11 cellular contexts compared by ENCODE assay signal in the genomic region with DNA sequence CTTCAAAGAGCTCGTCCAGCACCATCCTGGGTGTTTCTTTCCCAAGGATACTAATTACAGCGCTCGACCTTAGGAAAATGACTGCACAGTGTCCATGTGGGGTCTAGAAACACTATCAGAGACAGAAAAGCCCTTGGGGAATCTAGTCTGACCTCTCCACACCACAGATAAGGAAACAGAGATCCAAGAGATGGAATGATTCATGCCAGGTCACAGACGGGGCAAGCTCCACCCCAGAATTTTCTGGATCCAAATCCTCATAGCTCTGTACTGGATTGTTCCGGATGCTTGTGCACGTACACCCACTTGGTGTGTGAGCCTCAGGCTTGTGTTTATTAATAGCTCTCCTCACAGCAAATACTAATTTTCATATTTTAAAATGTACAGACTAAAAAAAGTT. TPM values are rescaled to one million over a fixed set of nuclear protein-coding genes. Genes with fewer than 3 reads are reported as not detected.
DNase-seq lines count a peak whose midpoint lies in the region; ATAC-seq and TF ChIP-seq lines count a peak whose summit lies in the region.
"Had no signal": no experiment of that assay in that cellular context is flagged by ENCODE, and none has a peak within 500 bp of the region (broad histone marks: within the 10 kb centered on the region; RNA-seq: fewer than 3 reads in every experiment).

No MANE protein-coding gene starts in this region.

- POLR2A ChIA-PET in PC-9 (lab: Charles Lee; ENCODE audit: unreplicated experiment) = interaction anchor here (0.5 to 1.1 kb wide), 6 partner anchors 10 to 242 kb away, joined by 3 to 8 read pairs (median 5); a partner anchor contains a TSS

- TF ChIP-seq CTCF in PC-9 (conservative IDR thresholded peaks at IDR 0.05) (no peak), mucosa of descending colon (IDR thresholded peaks at IDR 0.05) (no peak), vagina (IDR thresholded peaks at IDR 0.05) (no peak), nephron progenitor cell (IDR thresholded peaks at IDR 0.05) (no peak)

- H3K9me3 ChIP-seq in PC-9 (ENCODE audit: insufficient read depth, low read depth) (no peaks in the 10 kb centered on the region), mucosa of descending colon (no peaks in the 10 kb centered on the region), vagina (no peaks in the 10 kb centered on the region)

- peaks cover 80% of the 10 kb centered on the region for H3K27me3 Mint-ChIP-seq in nephron progenitor cell (ENCODE audit: low read depth, poor library complexity)
- H3K27me3 Mint-ChIP-seq: activated T-cell treated with anti-CD3 and anti-CD28 coated beads, Interleukin-2, amount 50 U/mL, for 24 hours had no signal

- H4K20me1 ChIP-seq in PC-9 (ENCODE audit: insufficient read depth) = no peaks in the 10 kb centered on the region

- H3K27ac Mint-ChIP-seq in nephron progenitor cell = no peak overlapping the region
- H3K27ac Mint-ChIP-seq: activated T-cell treated with anti-CD3 and anti-CD28 coated beads, Interleukin-2, amount 50 U/mL, for 24 hours; natural killer cell treated with Interleukin-12 subunit alpha and Interleukin-12 subunit beta and Interleukin-15 and Interleukin-18, amount 100 ng/mL, for 72 hours had no signal

- peaks cover 56% of the 10 kb centered on the region for H3F3A ChIP-seq in PC-9 (ENCODE audit: insufficient read depth, low read depth)

- peak overlapping the region; percentile 76 for H3K4me2 ChIP-seq in PC-9

- no peaks in the 10 kb centered on the region for H3K9me2 ChIP-seq in PC-9 (ENCODE audit: insufficient read depth)

- H3K27me3 ChIP-seq in PC-9 (ENCODE audit: insufficient read depth, low read depth) (no peaks in the 10 kb centered on the region), vagina (no peaks in the 10 kb centered on the region)

- ATAC-seq in mucosa of descending colon = peak; percentile 55
- ATAC-seq in GM19395 (IDR thresholded peaks at IDR 0.05; ENCODE audit: unreplicated experiment) = no peak
- ATAC-seq: natural killer cell treated with Interleukin-12 subunit alpha and Interleukin-12 subunit beta and Interleukin-15 and Interleukin-18, amount 100 ng/mL, for 72 hours had no signal

- no peak overlapping the region; the same call in 1 of the 2 replicates for H3K4me3 ChIP-seq in PC-9
- no peak overlapping the region for H3K4me3 ChIP-seq in mucosa of descending colon
- no peak overlapping the region for H3K4me3 ChIP-seq in vagina

- no peaks in the 10 kb centered on the region for H3K36me3 Mint-ChIP-seq in nephron progenitor cell (ENCODE audit: low read depth)
- H3K36me3 Mint-ChIP-seq: natural killer cell treated with Interleukin-12 subunit alpha and Interleukin-12 subunit beta and Interleukin-15 and Interleukin-18, amount 100 ng/mL, for 72 hours had no signal

- H3K79me2 ChIP-seq in PC-9 (ENCODE audit: low read depth) = peaks cover 91% of the 10 kb centered on the region

- peaks cover 98% of the 10 kb centered on the region for H3K4me1 ChIP-seq in PC-9 (replicated peaks; ENCODE audit: insufficient read depth)
- peaks cover 15% of the 10 kb centered on the region for H3K4me1 ChIP-seq in mucosa of descending colon (ENCODE audit: low read depth)
- H3K4me1 ChIP-seq in vagina = peaks cover 48% of the 10 kb centered on the region

- peak overlapping the region; percentile 91 for H3K27ac ChIP-seq in PC-9
- H3K27ac ChIP-seq in epithelial cell of prostate = peak overlapping the region; percentile 65
- peak overlapping the region; percentile 69 for H3K27ac ChIP-seq in vagina

- H3K36me3 ChIP-seq in PC-9 (ENCODE audit: low read depth) (0 out of 2 replicates have a peak, but pooled peaks cover 11% of the 10 kb centered on the region), mucosa of descending colon (ENCODE audit: low read depth) (no peaks in the 10 kb centered on the region), vagina (no peaks in the 10 kb centered on the region)

- no TSS peak for BruUV-seq in PC-9 (replicated peaks; lab: Mats Ljungman, UMichigan)

- intact Hi-C loops in PC-9 (cut with micrococcal nuclease; ENCODE audit: unreplicated experiment) = no loop called here
- intact Hi-C loops in mucosa of descending colon (cut with DNase I, micrococcal nuclease) = no loop called here
- intact Hi-C loops in vagina (cut with DNase I) = no loop called here

- H3K9me3 Mint-ChIP-seq in nephron progenitor cell = no peaks in the 10 kb centered on the region
- H3K9me3 Mint-ChIP-seq: activated T-cell treated with anti-CD3 and anti-CD28 coated beads, Interleukin-2, amount 50 U/mL, for 24 hours; natural killer cell treated with Interleukin-12 subunit alpha and Interleukin-12 subunit beta and Interleukin-15 and Interleukin-18, amount 100 ng/mL, for 72 hours had no signal

- no peak overlapping the region for H3K4me3 Mint-ChIP-seq in nephron progenitor cell
- H3K4me3 Mint-ChIP-seq: activated T-cell treated with anti-CD3 and anti-CD28 coated beads, Interleukin-2, amount 50 U/mL, for 24 hours; natural killer cell treated with Interleukin-12 subunit alpha and Interleukin-12 subunit beta and Interleukin-15 and Interleukin-18, amount 100 ng/mL, for 72 hours had no signal

- H2AFZ ChIP-seq in PC-9 = no peak overlapping the region

- TF ChIP-seq POLR2A in vagina (IDR thresholded peaks at IDR 0.05) = no peak

- CTCF ChIA-PET in PC-9 (lab: Charles Lee) = interaction anchor here (0.6 to 1.2 kb wide), 4 partner anchors 10 to 77 kb away, joined by 3 to 4 read pairs (median 3); no protein-coding TSS in a partner anchor

- H3K4me1 Mint-ChIP-seq in nephron progenitor cell = peaks cover 56% of the 10 kb centered on the region

- DNase-seq in PC-9 (peak; percentile 55 to 88), epithelial cell of prostate (ENCODE audit: low read depth, low spot score) (no peak), mucosa of descending colon (no peak), vagina (ENCODE audit: extremely low spot score in 2 of 2) (peak in 1 of 2 donors; percentile 64), nephron progenitor cell (no peak), NCI-H774 (lab: John Stamatoyannopoulos, UW) (no peak)
- DNase-seq: activated T-cell treated with anti-CD3 and anti-CD28 coated beads, Interleukin-2, amount 50 U/mL, for 24 hours; NCI-H187 treated with DMSO at 0.1 percent for 48 hours; stimulated activated CD4-positive, alpha-beta T cell treated with anti-CD3 and anti-CD28 coated beads, Interleukin-2, amount 100 ng/mL, for 24 hours had no signal

RNA-seq across cellular contexts. Expression of a gene that starts 11.3 kb away (rescaled TPM):
- total RNA-seq in PC-9 (2021) (12.7 and 12.9 TPM in 2 replicates), mucosa of descending colon (10 to 100 TPM; 12.8 to 16.8 (median 14.3) TPM), vagina (10.8 TPM)

Comparison
In these comparisons a context has a peak if more than half of its experiments do, and no peak if none do; other contexts are left out.
1. DNase-seq: peak in PC-9 (2 of 2); none in epithelial cell of prostate (single experiment), mucosa of descending colon (0 of 3), nephron progenitor cell (single experiment) and NCI-H774 (single experiment).
2. Peak in every context shown above with its lines, with median percentiles within 50 percentile points of each other: H3K27ac ChIP-seq.